In genomic region chr17:57595942-57596695, GRCh38 we compare ENCODE assay signal across 18 cellular contexts.
A peak's percentile ranks its signal among the peaks of the same experiment; 100 is the strongest.
DNase-seq lines count a peak whose midpoint lies in the region; ATAC-seq and TF ChIP-seq lines count a peak whose summit lies in the region.
"Had no signal": no experiment of that assay in that cellular context is flagged by ENCODE, and none has a peak within 500 bp of the region (broad histone marks: within the 10 kb centered on the region; RNA-seq: fewer than 3 reads in every experiment).

No MANE protein-coding gene starts in this region.

- no peak for TF ChIP-seq POLR2A in spleen (IDR thresholded peaks at IDR 0.05)

- H3K36me3 Mint-ChIP-seq in activated CD8-positive, alpha-beta memory T cell treated with anti-CD3 and anti-CD28 coated beads, Interleukin-2, amount 10 ng/mL, durations not matched to agents 7 days and 5 days: peaks cover 18% of the 10 kb centered on the region
- peaks cover 15% of the 10 kb centered on the region for H3K36me3 Mint-ChIP-seq in endothelial cell (ENCODE audit: low read depth, unreplicated experiment)

- POLR2A ChIA-PET in RWPE1 (lab: Yijun Ruan, JAX; ENCODE audit: low non-redundant PET): no interaction called here

- intact Hi-C loops in spleen (cut with DNase I; ENCODE audit: low total_unique reads): loop anchor here (5.0 kb wide), 2 partner anchors 76 to 151 kb away; partner anchors contain the start of gene CCDC182

- H3K4me1 ChIP-seq in spleen: peaks cover 34 to 62% (median 46%) of the 10 kb centered on the region in 6 donors

- TF ChIP-seq CTCF in RWPE1 (conservative IDR thresholded peaks at IDR 0.05; ENCODE audit: low read depth): no peak
- no peak for TF ChIP-seq CTCF in endothelial cell (IDR thresholded peaks at IDR 0.05; ENCODE audit: unreplicated experiment)
- no peak for TF ChIP-seq CTCF in spleen (IDR thresholded peaks at IDR 0.05 in 8 of 11, conservative IDR thresholded peaks at IDR 0.05 in 3 of 11)

- peaks cover 0 to 10% (median 0%) of the 10 kb centered on the region in 6 donors for H3K36me3 ChIP-seq in spleen
- H3K36me3 ChIP-seq: adrenal gland had no signal

- ATAC-seq in activated CD8-positive, alpha-beta memory T cell treated with anti-CD3 and anti-CD28 coated beads, Interleukin-2, amount 10 ng/mL, durations not matched to agents 7 days and 5 days: no peak
- ATAC-seq in GM21526 (IDR thresholded peaks at IDR 0.05; ENCODE audit: low FRiP score, unreplicated experiment): no peak
- ATAC-seq: A549, SK-N-SH treated with all-trans-retinoic acid at 6 μM for 48 hours had no signal

- no peaks in the 10 kb centered on the region for H3K27me3 Mint-ChIP-seq in activated CD8-positive, alpha-beta memory T cell treated with anti-CD3 and anti-CD28 coated beads, Interleukin-2, amount 10 ng/mL, durations not matched to agents 7 days and 5 days
- H3K27me3 Mint-ChIP-seq in endothelial cell (ENCODE audit: unreplicated experiment): peaks cover 16% of the 10 kb centered on the region

- CTCF ChIA-PET in activated CD8-positive, alpha-beta memory T cell treated with anti-CD3 and anti-CD28 coated beads, Interleukin-2, amount 10 ng/mL, durations not matched to agents 7 days and 5 days (lab: Charles Lee): interaction anchor here (1.2 to 6.4 kb wide), 5 partner anchors 10 to 353 kb away, joined by 3 to 45 read pairs (median 5); no protein-coding TSS in a partner anchor
- CTCF ChIA-PET in RWPE1 (lab: Yijun Ruan, JAX): no interaction called here

- H3K4me3 ChIP-seq in spleen: no peak overlapping the region
- H3K4me3 ChIP-seq: A549, adrenal gland, coronary artery, esophagus muscularis mucosa had no signal

- DNase-seq in activated CD8-positive, alpha-beta memory T cell treated with anti-CD3 and anti-CD28 coated beads, Interleukin-2, amount 10 ng/mL, durations not matched to agents 7 days and 5 days: no peak
- no peak for DNase-seq in activated CD8-positive, alpha-beta memory T cell treated with anti-CD3 and anti-CD28 coated beads, Interleukin-2, amount 50 U/mL, for 4 hours
- DNase-seq in RWPE1 (ENCODE audit: low spot score) (no peak), endothelial cell (ENCODE audit: low spot score) (peak; percentile 21), renal cortical epithelial cell (ENCODE audit: low read depth) (peak; percentile 60), spleen (no peak)
- DNase-seq in stimulated activated CD4-positive, alpha-beta T cell treated with anti-CD3 and anti-CD28 coated beads, Interleukin-4, amount 100 ng/mL, for 1 hour: no peak
- DNase-seq: activated CD8-positive, alpha-beta memory T cell treated with anti-CD3 and anti-CD28 coated beads, Interleukin-2, amount 50 U/mL, for 48 hours; COR-L47; NCI-H187 treated with DMSO at 0.1 percent for 48 hours; NCI-H446 treated with DMSO at 0.1 percent for 48 hours; OCI-M1 had no signal

- WGBS in spleen, 5 donors: 63 to 76% (median 69%) methylated on average over 27 of the region's 27 CpGs

- H3K9me3 ChIP-seq in spleen: peaks cover 0 to 14% (median 10%) of the 10 kb centered on the region in 8 donors
- H3K9me3 ChIP-seq: adrenal gland had no signal

- no peaks in the 10 kb centered on the region for H3K27me3 ChIP-seq in spleen (replicated peaks in 1 of 7)
- H3K27me3 ChIP-seq: adrenal gland, esophagus muscularis mucosa had no signal

- H3K9me3 Mint-ChIP-seq in activated CD8-positive, alpha-beta memory T cell treated with anti-CD3 and anti-CD28 coated beads, Interleukin-2, amount 10 ng/mL, durations not matched to agents 7 days and 5 days (ENCODE audit: low read depth): peaks cover 4% of the 10 kb centered on the region
- H3K9me3 Mint-ChIP-seq in endothelial cell (ENCODE audit: unreplicated experiment): no peaks in the 10 kb centered on the region

- H3K27ac ChIP-seq in RWPE1 (peak overlapping the region; percentile 23; the same call in 1 of the 2 replicates), spleen (peak overlapping the region in 4 of 8 donors; percentile 2 to 25 (median 16))
- H3K27ac ChIP-seq: A549, coronary artery, esophagus muscularis mucosa had no signal

- H3K4me1 Mint-ChIP-seq in activated CD8-positive, alpha-beta memory T cell treated with anti-CD3 and anti-CD28 coated beads, Interleukin-2, amount 10 ng/mL, durations not matched to agents 7 days and 5 days: peaks cover 41% of the 10 kb centered on the region
- H3K4me1 Mint-ChIP-seq in endothelial cell (ENCODE audit: unreplicated experiment): peaks cover 22% of the 10 kb centered on the region

- peak overlapping the region; percentile 27 for H3K27ac Mint-ChIP-seq in activated CD8-positive, alpha-beta memory T cell treated with anti-CD3 and anti-CD28 coated beads, Interleukin-2, amount 10 ng/mL, durations not matched to agents 7 days and 5 days
- H3K27ac Mint-ChIP-seq in endothelial cell (ENCODE audit: unreplicated experiment): no peak overlapping the region

- no peak overlapping the region for H3K4me3 Mint-ChIP-seq in activated CD8-positive, alpha-beta memory T cell treated with anti-CD3 and anti-CD28 coated beads, Interleukin-2, amount 10 ng/mL, durations not matched to agents 7 days and 5 days
- no peak overlapping the region for H3K4me3 Mint-ChIP-seq in endothelial cell (ENCODE audit: unreplicated experiment)

Comparison
In these comparisons a context has a peak if more than half of its experiments do, and no peak if none do; other contexts are left out.
1. DNase-seq: peak in endothelial cell (single experiment) and renal cortical epithelial cell (single experiment); none in activated CD8-positive, alpha-beta memory T cell treated with anti-CD3 and anti-CD28 coated beads, Interleukin-2, amount 10 ng/mL, durations not matched to agents 7 days and 5 days (single experiment), activated CD8-positive, alpha-beta memory T cell treated with anti-CD3 and anti-CD28 coated beads, Interleukin-2, amount 50 U/mL, for 4 hours (single experiment), RWPE1 (single experiment), spleen (single experiment) and stimulated activated CD4-positive, alpha-beta T cell treated with anti-CD3 and anti-CD28 coated beads, Interleukin-4, amount 100 ng/mL, for 1 hour (single experiment).